8 cellular contexts compared by ENCODE assay signal in genomic region chr16:89922884-89923639, GRCh38. TPM values are rescaled to one million over a fixed set of nuclear protein-coding genes. Genes with fewer than 3 reads are reported as not detected.
DNase-seq lines count a peak whose midpoint lies in the region; ATAC-seq and TF ChIP-seq lines count a peak whose summit lies in the region.

Gene TUBB3, plus strand, starts transcription at chr16:89923342. Its CDS starts 60 bp downstream, at chr16:89923402.

- no peak for TF ChIP-seq CTCF in GM23338 (conservative IDR thresholded peaks at IDR 0.05; ENCODE audit: low read depth in 2 of 2)

- H3K27ac Mint-ChIP-seq in GM23338 (no peak within 1 kb of the TSS), naive B cell (no peak within 1 kb of the TSS)
- H3K27ac Mint-ChIP-seq in activated T-helper 17 cell treated with anti-CD3 and anti-CD28 coated beads, Interleukin-2, amount 50 U/mL, for 72 hours = no peak within 1 kb of the TSS

- peaks cover 8% of the 10 kb centered on the region; the same call in 1 of the 2 replicates for H3F3A ChIP-seq in GM23338 (replicated peaks; ENCODE audit: low read depth)

- DNase-seq in COLO829 (ENCODE audit: low spot score) (peak; percentile 84), GM23338 (ENCODE audit: low spot score) (peak; percentile 91), NCI-H226 (peak; percentile 74), fibroblast of the conjunctiva (ENCODE audit: low read depth) (peak; percentile 61), naive B cell (peak; percentile 52), NCI-H128 (lab: John Stamatoyannopoulos, UW; ENCODE audit: unreplicated experiment) (no peak)

- peaks cover 25% of the 10 kb centered on the region for H3K27me3 ChIP-seq in GM23338 (ENCODE audit: insufficient read depth)

- no peaks in the 10 kb centered on the region for H3K9me2 ChIP-seq in GM23338 (ENCODE audit: insufficient read depth)

- H3K4me3 ChIP-seq in GM23338 = peak within 1 kb of the TSS; percentile 86

- H3K4me3 Mint-ChIP-seq in GM23338 (peak within 1 kb of the TSS; percentile 87), naive B cell (peak within 1 kb of the TSS; percentile 67 to 90 (median 74))
- H3K4me3 Mint-ChIP-seq in activated T-helper 17 cell treated with anti-CD3 and anti-CD28 coated beads, Interleukin-2, amount 50 U/mL, for 72 hours = peak within 1 kb of the TSS; percentile 36

- peak within 1 kb of the TSS; percentile 92 for H3K4me2 ChIP-seq in GM23338

- H3K4me1 Mint-ChIP-seq in GM23338 (peaks cover 16% of the 10 kb centered on the region), naive B cell (peaks cover 16 to 41% (median 35%) of the 10 kb centered on the region in 3 donors)
- peaks cover 8% of the 10 kb centered on the region for H3K4me1 Mint-ChIP-seq in activated T-helper 17 cell treated with anti-CD3 and anti-CD28 coated beads, Interleukin-2, amount 50 U/mL, for 72 hours

- H3K79me2 ChIP-seq in GM23338 (replicated peaks; ENCODE audit: insufficient read depth) = peaks cover 15% of the 10 kb centered on the region

- no peaks in the 10 kb centered on the region for H3K36me3 Mint-ChIP-seq in GM23338 (ENCODE audit: low read depth)
- H3K36me3 Mint-ChIP-seq in activated T-helper 17 cell treated with anti-CD3 and anti-CD28 coated beads, Interleukin-2, amount 50 U/mL, for 72 hours (ENCODE audit: low read depth) = no peaks in the 10 kb centered on the region
- H3K36me3 Mint-ChIP-seq in naive B cell = no peaks in the 10 kb centered on the region

- peak; percentile 4 for ATAC-seq in GM23338
- peak; percentile 61 for ATAC-seq in activated T-helper 17 cell treated with anti-CD3 and anti-CD28 coated beads, Interleukin-2, amount 50 U/mL, for 72 hours (replicated peaks)
- ATAC-seq in naive B cell (ENCODE audit: low read depth in 2 of 2) = peak; percentile 31 to 43
- no peak for ATAC-seq in HG03460 (IDR thresholded peaks at IDR 0.05; ENCODE audit: unreplicated experiment)

- H3K27ac ChIP-seq in GM23338 (ENCODE audit: low read depth) = no peak within 1 kb of the TSS

- H4K20me1 ChIP-seq in GM23338 (replicated peaks; ENCODE audit: insufficient read depth) = peaks cover 13% of the 10 kb centered on the region; the same call in 1 of the 2 replicates

- H3K9me3 Mint-ChIP-seq in GM23338 = no peaks in the 10 kb centered on the region
- H3K9me3 Mint-ChIP-seq in activated T-helper 17 cell treated with anti-CD3 and anti-CD28 coated beads, Interleukin-2, amount 50 U/mL, for 72 hours = no peaks in the 10 kb centered on the region
- no peaks in the 10 kb centered on the region for H3K9me3 Mint-ChIP-seq in naive B cell

- H3K36me3 ChIP-seq in GM23338 (ENCODE audit: insufficient read depth) = no peaks in the 10 kb centered on the region

- H2AFZ ChIP-seq in GM23338 = peak within 1 kb of the TSS; percentile 83; the same call in 1 of the 2 replicates

- H3K27me3 Mint-ChIP-seq in GM23338 (ENCODE audit: insufficient read depth, low read depth, poor library complexity) (peaks cover 42% of the 10 kb centered on the region), naive B cell (peaks cover 9 to 58% (median 24%) of the 10 kb centered on the region in 3 donors)
- H3K27me3 Mint-ChIP-seq in activated T-helper 17 cell treated with anti-CD3 and anti-CD28 coated beads, Interleukin-2, amount 50 U/mL, for 72 hours = peaks cover 10% of the 10 kb centered on the region

- H3K4me1 ChIP-seq in GM23338 (ENCODE audit: insufficient read depth) = peaks cover 28% of the 10 kb centered on the region

TF ChIP-seq in GM23338, 12 proteins besides CTCF, POLR2A, EP300 and RAD21:
- no peak for TF ChIP-seq ZNF331 (CRISPR knock-in tag; IDR thresholded peaks at IDR 0.05; ENCODE audit: low read depth)
- TF ChIP-seq CREB1 (CRISPR knock-in tag; IDR thresholded peaks at IDR 0.05; ENCODE audit: low read depth) = peak; percentile 73
- TF ChIP-seq POLR2AphosphoS5 (IDR thresholded peaks at IDR 0.05; ENCODE audit: low read depth) = peak; percentile 92
- TF ChIP-seq JUNB (IDR thresholded peaks at IDR 0.05; ENCODE audit: unreplicated experiment) = no peak
- no peak for TF ChIP-seq STAT1 (IDR thresholded peaks at IDR 0.05; ENCODE audit: unreplicated experiment)
- TF ChIP-seq EZH2 (IDR thresholded peaks at IDR 0.05; ENCODE audit: low read depth, unreplicated experiment) = no peak
- peak; percentile 36 for TF ChIP-seq REST (IDR thresholded peaks at IDR 0.05; ENCODE audit: unreplicated experiment)
TF ChIP-seq in GM23338: peak in this region for 3.

RNA-seq across cellular contexts. Expression of gene TUBB3, which starts in this region (rescaled TPM):
- 431 and 443 TPM in 2 replicates for total RNA-seq in GM23338 (2014; rRNA removed; shearing (Covaris generic))
- polyA plus RNA-seq in GM23338 (2016; fragmentation: Nextera tagmentation; extraction: Ambion mirVana) (139 and 149 TPM in 2 replicates), naive B cell (ENCODE audit: low read depth in 6 of 6) (10 to 100 TPM in 1 of 6 donors, 1 to 10 TPM in 4, under 1 TPM in 1; 0.99 to 12.2 (median 5.0) TPM)
- total RNA-seq in activated T-helper 17 cell treated with anti-CD3 and anti-CD28 coated beads, Interleukin-2, amount 50 U/mL, for 72 hours = 1 to 10 TPM in 1 of 2 donors, under 1 TPM in 1; 0.74 to 9.7 TPM

Comparison
In these comparisons a context has a peak if more than half of its experiments do, and no peak if none do; other contexts are left out.
1. RNA of gene TUBB3 (total RNA-seq): 431 to 443 TPM in GM23338; 0.74 to 9.7 TPM in activated T-helper 17 cell treated with anti-CD3 and anti-CD28 coated beads, Interleukin-2, amount 50 U/mL, for 72 hours; every median in the first group is over 10 times any median in the second.
2. RNA of gene TUBB3 (polyA plus RNA-seq): 139 to 149 TPM in GM23338; 0.99 to 12.2 TPM in naive B cell; every median in the first group is over 10 times any median in the second.
3. H3K4me3 Mint-ChIP-seq: peak in every context shown above with its lines; median percentile 87 in GM23338; 74 in naive B cell; 36 in activated T-helper 17 cell treated with anti-CD3 and anti-CD28 coated beads, Interleukin-2, amount 50 U/mL, for 72 hours.